8 cellular contexts compared by ENCODE assay signal in the genomic region with DNA sequence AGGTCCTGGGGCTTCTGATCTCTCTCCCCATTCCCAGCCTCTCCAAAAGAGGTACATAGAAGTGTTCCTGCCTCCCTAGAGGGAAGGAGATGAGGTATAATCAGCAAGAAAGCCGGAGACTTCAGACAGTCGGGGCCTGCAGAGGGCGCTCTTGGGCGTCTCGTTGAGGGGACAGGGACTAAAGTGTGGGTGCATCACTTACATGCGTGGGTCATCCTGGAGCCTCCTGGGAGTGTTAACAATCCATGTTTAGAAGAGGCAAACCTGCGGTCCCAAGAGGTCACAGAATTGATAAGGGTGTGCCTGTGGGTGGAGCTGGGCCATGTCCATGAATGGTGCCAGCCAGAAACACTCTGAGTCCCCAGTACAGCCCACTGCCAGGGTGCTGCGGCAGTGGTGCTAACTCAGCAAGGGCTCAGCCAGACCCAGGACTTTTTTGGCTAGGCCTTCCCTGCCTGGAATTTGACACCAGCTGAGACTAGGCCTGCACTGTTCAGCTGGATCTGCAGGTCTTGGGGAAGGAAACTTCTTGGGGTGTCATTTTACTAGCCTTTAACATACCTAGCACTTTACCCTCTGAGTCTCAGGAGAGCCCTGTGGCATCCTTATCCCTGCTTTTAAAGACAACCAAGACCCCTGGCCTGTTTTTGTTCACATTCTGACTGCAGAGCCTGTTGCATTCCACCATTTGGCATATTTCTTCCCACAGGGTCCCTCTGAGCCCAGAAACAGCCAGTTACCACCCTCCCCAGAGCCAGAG. TPM values are rescaled to one million over a fixed set of nuclear protein-coding genes. Genes with fewer than 3 reads are reported as not detected.
A peak's percentile ranks its signal among the peaks of the same experiment; 100 is the strongest.
DNase-seq lines count a peak whose midpoint lies in the region; ATAC-seq and TF ChIP-seq lines count a peak whose summit lies in the region.

No MANE protein-coding gene starts in this region.

- CTCF ChIA-PET in BJ (lab: Yijun Ruan, JAX), result interaction anchor here (0.6 to 1.2 kb wide), 7 partner anchors 8 to 810 kb away, joined by 3 to 5 read pairs (median 3); no protein-coding TSS in a partner anchor

- WGBS in esophagus, 2 donors, result 54 to 56% methylated on average over 8 of the region's 8 CpGs

- TF ChIP-seq CTCF in BJ (IDR thresholded peaks at IDR 0.05; ENCODE audit: insufficient read depth, low read depth, low read length), result peak; percentile 51
- TF ChIP-seq CTCF in gastrocnemius medialis (IDR thresholded peaks at IDR 0.05 in 4 of 5, conservative IDR thresholded peaks at IDR 0.05 in 1 of 5), result peak in 1 of 5 experiments; percentile 5

- H3K9me3 ChIP-seq in HUES48 (ENCODE audit: control insufficient read depth, insufficient read depth, low read length), result no peaks in the 10 kb centered on the region
- H3K9me3 ChIP-seq in esophagus (ENCODE audit: control insufficient read depth in 2 of 2, insufficient read depth in 1 of 2, low read depth in 1 of 2, low read length in 1 of 2), result no peaks in the 10 kb centered on the region
- no peaks in the 10 kb centered on the region for H3K9me3 ChIP-seq in gastrocnemius medialis

- TF ChIP-seq POLR2A in gastrocnemius medialis (IDR thresholded peaks at IDR 0.05), result no peak

- H3K4me3 ChIP-seq in BJ (ENCODE audit: low read depth, low read length) (no peak overlapping the region), HUES48 (ENCODE audit: low read depth, low read length) (no peak overlapping the region), esophagus (ENCODE audit: low read depth in 1 of 2, low read length in 2 of 2) (no peak overlapping the region), gastrocnemius medialis (no peak overlapping the region)

- intact Hi-C loops in gastrocnemius medialis (cut with DNase I; ENCODE audit: low total_unique reads), result no loop called here

- H3K27me3 ChIP-seq in BJ (ENCODE audit: control insufficient read depth, insufficient read depth, low read length) (no peaks in the 10 kb centered on the region), HUES48 (ENCODE audit: control insufficient read depth, insufficient read depth, low read length) (no peaks in the 10 kb centered on the region), esophagus (ENCODE audit: control insufficient read depth in 1 of 2, insufficient read depth in 2 of 2, low read length in 2 of 2) (no peaks in the 10 kb centered on the region), gastrocnemius medialis (no peaks in the 10 kb centered on the region)

- H3K27ac ChIP-seq in HUES48 (ENCODE audit: low read depth, low read length) (peak overlapping the region; percentile 31), esophagus (ENCODE audit: low read depth in 2 of 2, low read length in 1 of 2) (peak overlapping the region; percentile 19 to 29), gastrocnemius medialis (peak overlapping the region in 2 of 4 donors; percentile 25 to 27)

- in situ Hi-C loops in gastrocnemius medialis (cut with MboI; ENCODE audit: low sequenced_read_pairs in 4 of 4), result no loop called here

- POLR2A ChIA-PET in BJ (lab: Charles Lee), result interaction anchor here (0.6 kb wide), 1 partner anchor 56 kb away, joined by 3 read pairs; no protein-coding TSS in a partner anchor

- H3K9ac ChIP-seq in HUES48 (ENCODE audit: low read depth, low read length), result no peak overlapping the region

- H3K4me1 ChIP-seq in HUES48 (ENCODE audit: control insufficient read depth, insufficient read depth, low read length) (no peaks in the 10 kb centered on the region), esophagus (ENCODE audit: control insufficient read depth in 2 of 2, insufficient read depth in 2 of 2, low read length in 1 of 2) (peaks cover 8 to 27% of the 10 kb centered on the region in 2 donors), gastrocnemius medialis (peaks cover 32 to 39% of the 10 kb centered on the region in 2 donors)

- DNase-seq in BJ (ENCODE audit: low read depth), result no peak
- peak; percentile 69 for DNase-seq in activated CD4-positive, alpha-beta T cell treated with anti-CD3 and anti-CD28 coated beads, Interleukin-2, amount 50 U/mL, for 48 hours
- DNase-seq in gastrocnemius medialis, result peak in 1 of 2 donors; percentile 53
- DNase-seq in germinal center (ENCODE audit: low spot score), result no peak
- DNase-seq in DMS79 (lab: John Stamatoyannopoulos, UW), result no peak
- no peak for DNase-seq in NCI-H2081 treated with DMSO at 0.1 percent for 48 hours (lab: John Stamatoyannopoulos, UW)

- H3K36me3 ChIP-seq in BJ (ENCODE audit: control insufficient read depth, insufficient read depth, low read length), result peaks cover 7% of the 10 kb centered on the region
- peaks cover 37% of the 10 kb centered on the region for H3K36me3 ChIP-seq in HUES48 (ENCODE audit: control insufficient read depth, insufficient read depth, low read length)
- H3K36me3 ChIP-seq in esophagus (ENCODE audit: control insufficient read depth in 2 of 2, insufficient read depth in 2 of 2, low read length in 1 of 2), result peaks cover 0 to 22% of the 10 kb centered on the region in 2 donors
- no peaks in the 10 kb centered on the region for H3K36me3 ChIP-seq in gastrocnemius medialis

- peak; percentile 47 to 68 for ATAC-seq in gastrocnemius medialis

RNA-seq across cellular contexts. Expression of a gene that starts 5.5 kb away (rescaled TPM):
- 14.6 and 20.0 TPM in 2 replicates for polyA plus RNA-seq in BJ (2011; rRNA removed)
- 4.9 and 7.3 TPM in 2 replicates for polyA minus RNA-seq in BJ (2011; rRNA and poly(A)+ RNA removed)
- 10 to 100 TPM; 28.5 to 31.4 TPM for polyA plus RNA-seq in esophagus
- 10 to 100 TPM in 1 of 4 donors, 1 to 10 TPM in 3; 5.2 to 10.8 (median 6.3) TPM for total RNA-seq in gastrocnemius medialis

RNA-seq across cellular contexts. Expression of a gene that starts 8.3 kb away (rescaled TPM):
- polyA plus RNA-seq in BJ (2011; rRNA removed) (0.10 and 0.13 TPM in 2 replicates), esophagus (under 1 TPM; 0.25 to 0.61 TPM)
- 0.05 TPM in 1 of 2 replicates, not detected in the other for polyA minus RNA-seq in BJ (2011; rRNA and poly(A)+ RNA removed)
- under 1 TPM in 2 of 4 donors, not detected in 2; 0.20 to 0.22 TPM for total RNA-seq in gastrocnemius medialis

RNA-seq across cellular contexts. Expression of a gene that starts 17.8 kb away (rescaled TPM):
- polyA plus RNA-seq in BJ (2011; rRNA removed), result 10.9 and 22.8 TPM in 2 replicates
- polyA minus RNA-seq in BJ (2011; rRNA and poly(A)+ RNA removed), result 11.8 and 13.4 TPM in 2 replicates
- 10 to 100 TPM; 18.7 to 52.7 TPM for polyA plus RNA-seq in esophagus
- total RNA-seq in gastrocnemius medialis, result 10 to 100 TPM in 3 of 4 donors, 1 to 10 TPM in 1; 8.5 to 33.2 (median 23.3) TPM

RNA-seq across cellular contexts. Expression of a gene that starts 41.5 kb away (rescaled TPM):
- polyA plus RNA-seq in BJ (2011; rRNA removed) (38.9 and 64.7 TPM in 2 replicates), esophagus (10 to 100 TPM; 29.7 to 41.8 TPM)
- 24.8 and 26.8 TPM in 2 replicates for polyA minus RNA-seq in BJ (2011; rRNA and poly(A)+ RNA removed)
- 10 to 100 TPM; 16.8 to 24.8 (median 20.5) TPM for total RNA-seq in gastrocnemius medialis

RNA-seq across cellular contexts. Expression of a gene that starts 56.8 kb away (rescaled TPM):
- polyA plus RNA-seq in BJ (2011; rRNA removed) (47.3 and 61.9 TPM in 2 replicates), esophagus (10 to 100 TPM; 48.4 to 49.1 TPM)
- 26.8 and 37.3 TPM in 2 replicates for polyA minus RNA-seq in BJ (2011; rRNA and poly(A)+ RNA removed)
- total RNA-seq in gastrocnemius medialis, result 10 to 100 TPM; 61.5 to 88.7 (median 70.5) TPM

Comparison
In these comparisons a context has a peak if more than half of its experiments do, and no peak if none do; other contexts are left out.
1. DNase-seq: peak in activated CD4-positive, alpha-beta T cell treated with anti-CD3 and anti-CD28 coated beads, Interleukin-2, amount 50 U/mL, for 48 hours (2 of 2); none in BJ (single experiment), germinal center (single experiment), DMS79 (single experiment) and NCI-H2081 treated with DMSO at 0.1 percent for 48 hours (single experiment).